Comparison of ENCODE assay signal across 14 cellular contexts in the genomic region with DNA sequence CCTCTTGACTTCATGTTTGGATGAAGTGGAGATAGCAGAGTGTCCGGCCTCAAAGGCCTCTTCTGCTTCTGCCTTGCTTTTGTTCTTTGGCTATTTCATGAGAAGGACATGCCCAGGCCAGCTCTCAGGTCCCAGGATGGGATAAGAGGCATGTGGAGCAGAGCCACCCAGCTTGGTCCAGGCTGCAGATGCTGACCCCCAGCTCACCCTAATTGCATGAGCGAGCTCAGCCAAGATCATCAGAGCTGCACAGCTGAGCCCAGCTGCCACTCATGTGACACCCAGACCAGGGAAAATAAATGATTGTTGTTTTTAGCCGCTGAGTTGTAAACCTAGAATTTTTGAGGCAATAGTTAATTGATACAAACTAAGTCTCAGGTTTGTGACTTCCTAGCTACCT.
"Had no signal": no experiment of that assay in that cellular context is flagged by ENCODE, and none has a peak within 500 bp of the region (broad histone marks: within the 10 kb centered on the region; RNA-seq: fewer than 3 reads in every experiment).

No MANE protein-coding gene starts in this region.

- H3K9me3 Mint-ChIP-seq: activated CD4-positive, alpha-beta memory T cell treated with anti-CD3 and anti-CD28 coated beads, Interleukin-2, amount 10 ng/mL, durations not matched to agents 7 days and 5 days; natural killer cell treated with Interleukin-12 subunit alpha and Interleukin-12 subunit beta and Interleukin-15 and Interleukin-18, amount 100 ng/mL, for 72 hours; stimulated activated effector memory CD8-positive, alpha-beta T cell treated with anti-CD3 and anti-CD28 coated beads, Interleukin-12 subunit alpha, Interleukin-12 subunit beta, amount 100 ng/mL, for 72 hours had no signal

- H3K4me3 Mint-ChIP-seq: activated CD4-positive, alpha-beta memory T cell treated with anti-CD3 and anti-CD28 coated beads, Interleukin-2, amount 10 ng/mL, durations not matched to agents 7 days and 5 days; activated CD4-positive, alpha-beta T cell treated with anti-CD3 and anti-CD28 coated beads for 36 hours; activated naive CD8-positive, alpha-beta T cell; natural killer cell treated with Interleukin-12 subunit alpha and Interleukin-12 subunit beta and Interleukin-15 and Interleukin-18, amount 100 ng/mL, for 72 hours; stimulated activated effector memory CD8-positive, alpha-beta T cell treated with anti-CD3 and anti-CD28 coated beads, Interleukin-12 subunit alpha, Interleukin-12 subunit beta, amount 100 ng/mL, for 72 hours had no signal

- H3K4me3 ChIP-seq: esophagus squamous epithelium, thyroid gland, vagina had no signal

- H3K9me3 ChIP-seq: esophagus squamous epithelium, thyroid gland, vagina had no signal

- H3K27me3 Mint-ChIP-seq: activated CD4-positive, alpha-beta memory T cell treated with anti-CD3 and anti-CD28 coated beads, Interleukin-2, amount 10 ng/mL, durations not matched to agents 7 days and 5 days; activated CD4-positive, alpha-beta T cell treated with anti-CD3 and anti-CD28 coated beads for 36 hours; activated naive CD8-positive, alpha-beta T cell had no signal

- H3K36me3 Mint-ChIP-seq: activated naive CD8-positive, alpha-beta T cell; natural killer cell treated with Interleukin-12 subunit alpha and Interleukin-12 subunit beta and Interleukin-15 and Interleukin-18, amount 100 ng/mL, for 72 hours; stimulated activated effector memory CD8-positive, alpha-beta T cell treated with anti-CD3 and anti-CD28 coated beads, Interleukin-12 subunit alpha, Interleukin-12 subunit beta, amount 100 ng/mL, for 72 hours had no signal

- H3K27ac Mint-ChIP-seq: activated CD4-positive, alpha-beta memory T cell treated with anti-CD3 and anti-CD28 coated beads, Interleukin-2, amount 10 ng/mL, durations not matched to agents 7 days and 5 days; activated CD4-positive, alpha-beta T cell treated with anti-CD3 and anti-CD28 coated beads for 36 hours; activated naive CD8-positive, alpha-beta T cell; natural killer cell treated with Interleukin-12 subunit alpha and Interleukin-12 subunit beta and Interleukin-15 and Interleukin-18, amount 100 ng/mL, for 72 hours; stimulated activated effector memory CD8-positive, alpha-beta T cell treated with anti-CD3 and anti-CD28 coated beads, Interleukin-12 subunit alpha, Interleukin-12 subunit beta, amount 100 ng/mL, for 72 hours had no signal

- H3K27ac ChIP-seq: brain microvascular endothelial cell, esophagus squamous epithelium, foreskin keratinocyte, thyroid gland, vagina had no signal

- ATAC-seq: activated CD4-positive, alpha-beta T cell treated with anti-CD3 and anti-CD28 coated beads for 36 hours; foreskin keratinocyte; natural killer cell treated with Interleukin-12 subunit alpha and Interleukin-12 subunit beta and Interleukin-15 and Interleukin-18, amount 100 ng/mL, for 72 hours; stimulated activated effector memory CD8-positive, alpha-beta T cell treated with anti-CD3 and anti-CD28 coated beads, Interleukin-12 subunit alpha, Interleukin-12 subunit beta, amount 100 ng/mL, for 72 hours had no signal

- H3K27me3 ChIP-seq: brain microvascular endothelial cell, esophagus squamous epithelium, foreskin keratinocyte, thyroid gland, vagina had no signal

- H3K36me3 ChIP-seq: brain microvascular endothelial cell, esophagus squamous epithelium, thyroid gland, vagina had no signal

- H3K4me1 Mint-ChIP-seq: activated CD4-positive, alpha-beta memory T cell treated with anti-CD3 and anti-CD28 coated beads, Interleukin-2, amount 10 ng/mL, durations not matched to agents 7 days and 5 days; activated CD4-positive, alpha-beta T cell treated with anti-CD3 and anti-CD28 coated beads for 36 hours; stimulated activated effector memory CD8-positive, alpha-beta T cell treated with anti-CD3 and anti-CD28 coated beads, Interleukin-12 subunit alpha, Interleukin-12 subunit beta, amount 100 ng/mL, for 72 hours had no signal

- H3K4me1 ChIP-seq: esophagus squamous epithelium, foreskin keratinocyte, thyroid gland, vagina had no signal

- DNase-seq: activated CD4-positive, alpha-beta memory T cell treated with anti-CD3 and anti-CD28 coated beads, Interleukin-2, amount 10 ng/mL, durations not matched to agents 7 days and 5 days; activated CD4-positive, alpha-beta T cell treated with anti-CD3 and anti-CD28 coated beads for 36 hours; activated gamma-delta T cell; activated T-cell treated with anti-CD3 and anti-CD28 coated beads, Interleukin-2, amount 50 U/mL, for 48 hours; amygdala; brain microvascular endothelial cell; esophagus squamous epithelium; foreskin keratinocyte; islet precursor cell; thyroid gland had no signal
